ENCODE assay signal across 33 cellular contexts in genomic region chr9:98530275-98530674, GRCh38.
DNase-seq lines count a peak whose midpoint lies in the region; ATAC-seq and TF ChIP-seq lines count a peak whose summit lies in the region.
"Had no signal": no experiment of that assay in that cellular context is flagged by ENCODE, and none has a peak within 500 bp of the region (broad histone marks: within the 10 kb centered on the region; RNA-seq: fewer than 3 reads in every experiment).

No MANE protein-coding gene starts in this region.

- no peak overlapping the region for H3K4me3 ChIP-seq in Karpas-422 (ENCODE audit: low read length)
- H3K4me3 ChIP-seq in dorsolateral prefrontal cortex: no peak overlapping the region
- H3K4me3 ChIP-seq in esophagus muscularis mucosa: no peak overlapping the region
- H3K4me3 ChIP-seq: A549; BLaER1; BLaER1 treated with 17β-estradiol and CSF1 and Interleukin-3, amounts not matched to agents 10 nM and 100 nM had no signal

- H3K27ac ChIP-seq in Karpas-422 (ENCODE audit: low read length): no peak overlapping the region
- H3K27ac ChIP-seq in dorsolateral prefrontal cortex: peak overlapping the region in 35 of 59 donors; percentile 6 to 77 (median 49)
- H3K27ac ChIP-seq in esophagus muscularis mucosa (replicated peaks in 1 of 4): no peak overlapping the region
- H3K27ac ChIP-seq: 22Rv1; A549; BLaER1; BLaER1 treated with 17β-estradiol and CSF1 and Interleukin-3, amounts not matched to agents 10 nM and 100 nM; C4-2B had no signal

- H3K4me3 Mint-ChIP-seq in activated CD4-positive, alpha-beta T cell treated with anti-CD3 and anti-CD28 coated beads, Interleukin-2, amount 10 ng/mL, durations not matched to agents 24 days and 14 days: no peak overlapping the region
- H3K4me3 Mint-ChIP-seq: B cell; CD14-positive monocyte; CD4-positive, alpha-beta memory T cell; CD4-positive, alpha-beta T cell; CD4-positive, CD25-positive, alpha-beta regulatory T cell; CD8-positive, alpha-beta memory T cell; CD8-positive, alpha-beta T cell had no signal

- ATAC-seq in HG03460 (IDR thresholded peaks at IDR 0.05; ENCODE audit: unreplicated experiment): no peak
- ATAC-seq: A549; CD8-positive, alpha-beta T cell had no signal

- H3K9me3 ChIP-seq in Karpas-422 (ENCODE audit: low read length) (no peaks in the 10 kb centered on the region), esophagus muscularis mucosa (no peaks in the 10 kb centered on the region)
- H3K9me3 ChIP-seq: A549; BE2C; BLaER1; BLaER1 treated with 17β-estradiol and CSF1 and Interleukin-3, amounts not matched to agents 10 nM and 100 nM; Caco-2 had no signal

- no peaks in the 10 kb centered on the region for H3K4me1 ChIP-seq in Karpas-422 (ENCODE audit: low read length)
- H3K4me1 ChIP-seq in esophagus muscularis mucosa: no peaks in the 10 kb centered on the region
- H3K4me1 ChIP-seq: A549; BE2C; BLaER1; BLaER1 treated with 17β-estradiol and CSF1 and Interleukin-3, amounts not matched to agents 10 nM and 100 nM; Caco-2 had no signal

- peaks cover 10% of the 10 kb centered on the region for H3K27me3 Mint-ChIP-seq in activated CD4-positive, alpha-beta T cell treated with anti-CD3 and anti-CD28 coated beads, Interleukin-2, amount 10 ng/mL, durations not matched to agents 24 days and 14 days

- intact Hi-C loops in activated CD4-positive, alpha-beta T cell treated with anti-CD3 and anti-CD28 coated beads, Interleukin-2, amount 10 ng/mL, durations not matched to agents 24 days and 14 days (cut with micrococcal nuclease): no loop called here
- intact Hi-C loops in dorsolateral prefrontal cortex (cut with DNase I) (no loop called here), esophagus muscularis mucosa (cut with DNase I) (no loop called here)

- peak; percentile 33 for DNase-seq in activated CD4-positive, alpha-beta T cell treated with anti-CD3 and anti-CD28 coated beads, Interleukin-2, amount 10 ng/mL, durations not matched to agents 24 days and 14 days
- no peak for DNase-seq in activated CD4-positive, alpha-beta T cell treated with anti-CD3 and anti-CD28 coated beads, Interleukin-2, amount 50 U/mL, for 1 hour
- DNase-seq in Karpas-422 (peak; percentile 14), dorsolateral prefrontal cortex (no peak), esophagus muscularis mucosa (ENCODE audit: extremely low spot score) (peak; percentile 64), NCI-H187 treated with DMSO at 0.1 percent for 48 hours (lab: John Stamatoyannopoulos, UW) (no peak), SIG-M5 (lab: John Stamatoyannopoulos, UW) (no peak)
- DNase-seq: 8988T; ACHN; AML-193; BE2C; Caco-2; Calu3; CD4-positive, alpha-beta memory T cell; CD4-positive, alpha-beta T cell; CD4-positive, CD25-positive, alpha-beta regulatory T cell; CD8-positive, alpha-beta memory T cell; CD8-positive, alpha-beta T cell; COR-L47; DMS 273 treated with DMSO at 0.1 percent for 48 hours; DMS153; DMS79; DMS79 treated with DMSO at 0.1 percent for 48 hours; DND-41; EL had no signal

- H3K27ac Mint-ChIP-seq in activated CD4-positive, alpha-beta T cell treated with anti-CD3 and anti-CD28 coated beads, Interleukin-2, amount 10 ng/mL, durations not matched to agents 24 days and 14 days: no peak overlapping the region
- H3K27ac Mint-ChIP-seq: B cell; CD4-positive, alpha-beta memory T cell; CD4-positive, alpha-beta T cell; CD4-positive, CD25-positive, alpha-beta regulatory T cell; CD8-positive, alpha-beta T cell had no signal

- no peaks in the 10 kb centered on the region; the same call in 1 of the 2 replicates for H3K27me3 ChIP-seq in Karpas-422 (ENCODE audit: low read length)
- H3K27me3 ChIP-seq in dorsolateral prefrontal cortex: no peaks in the 10 kb centered on the region
- peaks cover 0 to 17% (median 0%) of the 10 kb centered on the region in 4 donors for H3K27me3 ChIP-seq in esophagus muscularis mucosa
- H3K27me3 ChIP-seq: BE2C; BLaER1; BLaER1 treated with 17β-estradiol and CSF1 and Interleukin-3, amounts not matched to agents 10 nM and 100 nM had no signal

- no peak for TF ChIP-seq EP300 in esophagus muscularis mucosa (IDR thresholded peaks at IDR 0.05)

- H3K79me2 ChIP-seq in Karpas-422 (ENCODE audit: low read length): no peaks in the 10 kb centered on the region

- no peaks in the 10 kb centered on the region for H3K4me1 Mint-ChIP-seq in activated CD4-positive, alpha-beta T cell treated with anti-CD3 and anti-CD28 coated beads, Interleukin-2, amount 10 ng/mL, durations not matched to agents 24 days and 14 days
- H3K4me1 Mint-ChIP-seq: B cell; CD14-positive monocyte; CD4-positive, alpha-beta memory T cell; CD4-positive, CD25-positive, alpha-beta regulatory T cell; CD8-positive, alpha-beta memory T cell had no signal

- TF ChIP-seq CTCF in dorsolateral prefrontal cortex (IDR thresholded peaks at IDR 0.05 in 54 of 56, conservative IDR thresholded peaks at IDR 0.05 in 2 of 56; ENCODE audit: low read depth in 1 of 56, partially characterized antibody in 56 of 56): no peak
- no peak for TF ChIP-seq CTCF in esophagus muscularis mucosa (IDR thresholded peaks at IDR 0.05)

- WGBS in esophagus muscularis mucosa: 78% methylated on average over 8 of the region's 8 CpGs

- H3K9me3 Mint-ChIP-seq in activated CD4-positive, alpha-beta T cell treated with anti-CD3 and anti-CD28 coated beads, Interleukin-2, amount 10 ng/mL, durations not matched to agents 24 days and 14 days: peaks cover 4% of the 10 kb centered on the region
- H3K9me3 Mint-ChIP-seq: CD4-positive, alpha-beta T cell; CD8-positive, alpha-beta T cell had no signal

- H2AFZ ChIP-seq in Karpas-422 (ENCODE audit: low read length): no peak overlapping the region

- H3K36me3 Mint-ChIP-seq in activated CD4-positive, alpha-beta T cell treated with anti-CD3 and anti-CD28 coated beads, Interleukin-2, amount 10 ng/mL, durations not matched to agents 24 days and 14 days (ENCODE audit: low read depth): no peaks in the 10 kb centered on the region
- H3K36me3 Mint-ChIP-seq: CD14-positive monocyte; CD4-positive, CD25-positive, alpha-beta regulatory T cell; CD8-positive, alpha-beta memory T cell; CD8-positive, alpha-beta T cell had no signal

- TF ChIP-seq POLR2A in esophagus muscularis mucosa (IDR thresholded peaks at IDR 0.05; ENCODE audit: low read depth): no peak

- H3K9ac ChIP-seq in Karpas-422 (ENCODE audit: low read length): no peak overlapping the region
- H3K9ac ChIP-seq: BLaER1; BLaER1 treated with 17β-estradiol and CSF1 and Interleukin-3, amounts not matched to agents 10 nM and 100 nM had no signal

- H4K20me1 ChIP-seq in Karpas-422 (ENCODE audit: insufficient read depth, low read depth, low read length): no peaks in the 10 kb centered on the region
- H4K20me1 ChIP-seq: BLaER1; BLaER1 treated with 17β-estradiol and CSF1 and Interleukin-3, amounts not matched to agents 10 nM and 100 nM had no signal

- no peak overlapping the region for H3K4me2 ChIP-seq in Karpas-422 (ENCODE audit: low read depth, low read length, poor library complexity, severe bottlenecking)
- H3K4me2 ChIP-seq: A549; BLaER1; BLaER1 treated with 17β-estradiol and CSF1 and Interleukin-3, amounts not matched to agents 10 nM and 100 nM had no signal

- H3K9me2 ChIP-seq in Karpas-422 (replicated peaks; ENCODE audit: insufficient read depth, low read length): no peaks in the 10 kb centered on the region

- H3K36me3 ChIP-seq in Karpas-422 (ENCODE audit: insufficient read depth, low read length) (no peaks in the 10 kb centered on the region), esophagus muscularis mucosa (no peaks in the 10 kb centered on the region)
- H3K36me3 ChIP-seq: BE2C; BLaER1; BLaER1 treated with 17β-estradiol and CSF1 and Interleukin-3, amounts not matched to agents 10 nM and 100 nM had no signal

Comparison
In these comparisons a context has a peak if more than half of its experiments do, and no peak if none do; other contexts are left out.
1. DNase-seq: peak in activated CD4-positive, alpha-beta T cell treated with anti-CD3 and anti-CD28 coated beads, Interleukin-2, amount 10 ng/mL, durations not matched to agents 24 days and 14 days (single experiment), Karpas-422 (single experiment) and esophagus muscularis mucosa (single experiment); none in activated CD4-positive, alpha-beta T cell treated with anti-CD3 and anti-CD28 coated beads, Interleukin-2, amount 50 U/mL, for 1 hour (single experiment), dorsolateral prefrontal cortex (0 of 10), NCI-H187 treated with DMSO at 0.1 percent for 48 hours (single experiment) and SIG-M5 (single experiment).
2. H3K27ac ChIP-seq: peak in dorsolateral prefrontal cortex (35 of 59); none in Karpas-422 (single experiment) and esophagus muscularis mucosa (0 of 4).